In genomic region chr5:133944263-133945230, GRCh38 we compare ENCODE assay signal across 8 cellular contexts. TPM values are rescaled to one million over a fixed set of nuclear protein-coding genes. Genes with fewer than 3 reads are reported as not detected.
DNase-seq lines count a peak whose midpoint lies in the region; ATAC-seq, FAIRE-seq and TF ChIP-seq lines count a peak whose summit lies in the region.

No MANE protein-coding gene starts in this region.

- no peaks in the 10 kb centered on the region for H3K27me3 ChIP-seq in kidney epithelial cell (ENCODE audit: control insufficient read depth, insufficient read depth, low read length)

- no TSS peak for BruUV-seq in MCF 10A (replicated peaks; lab: Mats Ljungman, UMichigan)

- no peaks in the 10 kb centered on the region for H3K27me3 Mint-ChIP-seq in MCF 10A (ENCODE audit: insufficient read depth, unreplicated experiment)

- ATAC-seq in HG03521 (IDR thresholded peaks at IDR 0.05; ENCODE audit: unreplicated experiment): no peak

- no peaks in the 10 kb centered on the region for H3K36me3 Mint-ChIP-seq in MCF 10A (ENCODE audit: insufficient read depth, unreplicated experiment)

- TF ChIP-seq CTCF in MCF 10A (IDR thresholded peaks at IDR 0.05; ENCODE audit: unreplicated experiment) (peak; percentile 61), kidney epithelial cell (IDR thresholded peaks at IDR 0.05; ENCODE audit: insufficient read depth, low read length, poor library complexity, severe bottlenecking) (peak; percentile 86), lower leg skin (IDR thresholded peaks at IDR 0.05) (no peak)

- H3K36me3 ChIP-seq in kidney epithelial cell (ENCODE audit: control insufficient read depth, insufficient read depth, low read length): no peaks in the 10 kb centered on the region

- H3K4me1 Mint-ChIP-seq in MCF 10A (ENCODE audit: insufficient read depth, unreplicated experiment): no peaks in the 10 kb centered on the region

- H3K4me3 ChIP-seq in kidney epithelial cell (ENCODE audit: low read depth, low read length) (no peak overlapping the region), lower leg skin (ENCODE audit: low read depth, poor library complexity, severe bottlenecking) (no peak overlapping the region)

- H3K4me3 Mint-ChIP-seq in MCF 10A (ENCODE audit: unreplicated experiment): no peak overlapping the region

- no peak for TF ChIP-seq POLR2A in lower leg skin (IDR thresholded peaks at IDR 0.05)

- H3K27ac Mint-ChIP-seq in MCF 10A (ENCODE audit: low read depth, unreplicated experiment): no peak overlapping the region

- intact Hi-C loops in MCF 10A (cut with micrococcal nuclease) (loop anchor here (1.0 kb wide), 3 partner anchors 391 to 833 kb away; no protein-coding TSS in a partner anchor), lower leg skin (cut with DNase I; ENCODE audit: low total_unique reads) (no loop called here)

- POLR2A ChIA-PET in MCF 10A (lab: Yijun Ruan, JAX): interaction anchor here (0.7 kb wide), 2 partner anchors 703 to 834 kb away, joined by 3 read pairs; no protein-coding TSS in a partner anchor

- FAIRE-seq in RCC 7860 (lab: Jason Lieb, UNC): no peak

- WGBS in lower leg skin, 2 donors: 72 to 75% methylated on average over 19 of the region's 19 CpGs

- H3K9me3 Mint-ChIP-seq in MCF 10A (ENCODE audit: unreplicated experiment): no peaks in the 10 kb centered on the region

- peak; percentile 56 for DNase-seq in EL
- peak in 57 of 76 experiments; percentile 3 to 78 (median 36) for DNase-seq in HUDEP-2 (lab: John Stamatoyannopoulos, UW; ENCODE audit: unreplicated experiment in 76 of 76)
- DNase-seq in RCC 7860 (ENCODE audit: low spot score): peak; percentile 44
- DNase-seq in MCF 10A (ENCODE audit: unreplicated experiment): peak; percentile 80
- no peak for DNase-seq in kidney epithelial cell (ENCODE audit: low read depth)
- DNase-seq in stimulated activated CD8-positive, alpha-beta memory T cell treated with anti-CD3 and anti-CD28 coated beads, Interleukin-12 subunit alpha, Interleukin-12 subunit beta, amount 100 ng/mL, for 1 hour (ENCODE audit: low read depth): peak; percentile 7
- no peak for DNase-seq in lower leg skin (ENCODE audit: low spot score in 2 of 2)

- CTCF ChIA-PET in MCF 10A (lab: Yijun Ruan, JAX): interaction anchor here (0.5 to 1.5 kb wide), 7 partner anchors 36 to 1061 kb away, joined by 3 to 4 read pairs (median 3); no protein-coding TSS in a partner anchor

RNA-seq across cellular contexts. Expression of gene C5orf15, which starts 23.9 kb away (rescaled TPM):
- total RNA-seq in MCF 10A (2022) (35.1 and 53.2 TPM in 2 replicates), kidney epithelial cell (70.2 and 78.0 TPM in 2 replicates), lower leg skin (10 to 100 TPM; 26.0 to 64.8 (median 35.4) TPM)

Comparison
In these comparisons a context has a peak if more than half of its experiments do, and no peak if none do; other contexts are left out.
1. DNase-seq: peak in EL (single experiment), HUDEP-2 (57 of 76), RCC 7860 (single experiment), MCF 10A (single experiment) and stimulated activated CD8-positive, alpha-beta memory T cell treated with anti-CD3 and anti-CD28 coated beads, Interleukin-12 subunit alpha, Interleukin-12 subunit beta, amount 100 ng/mL, for 1 hour (single experiment); none in kidney epithelial cell (single experiment) and lower leg skin (0 of 2).
2. CTCF ChIP-seq: peak in MCF 10A (single experiment) and kidney epithelial cell (single experiment); none in lower leg skin (0 of 3).